ENCODE assay signal across 25 cellular contexts in genomic region chr14:79911762-79912161, GRCh38.
"Had no signal": no experiment of that assay in that cellular context is flagged by ENCODE, and none has a peak within 500 bp of the region (broad histone marks: within the 10 kb centered on the region; RNA-seq: fewer than 3 reads in every experiment).

No MANE protein-coding gene starts in this region.

- H3K9me3 ChIP-seq: adrenal gland had no signal

- H3K27ac ChIP-seq: adrenal gland, brain microvascular endothelial cell, WERI-Rb-1 had no signal

- H3K4me3 ChIP-seq: adrenal gland had no signal

- DNase-seq: activated B cell treated with CpG ODN at 0.5 μM for 24 hours; activated CD4-positive, alpha-beta memory T cell treated with anti-CD3 and anti-CD28 coated beads for 36 hours; activated CD4-positive, alpha-beta T cell treated with anti-CD3 and anti-CD28 coated beads for 36 hours; activated CD4-positive, alpha-beta T cell treated with anti-CD3 and anti-CD28 coated beads, Interleukin-2, amount 10 ng/mL, durations not matched to agents 24 days and 14 days; activated CD4-positive, CD25-positive, alpha-beta regulatory T cell treated with anti-CD3 and anti-CD28 coated beads, Interleukin-2, amount 50 U/mL, for 72 hours; activated CD8-positive, alpha-beta memory T cell treated with anti-CD3 and anti-CD28 coated beads, Interleukin-2, amount 10 ng/mL, durations not matched to agents 7 days and 5 days; activated CD8-positive, alpha-beta memory T cell treated with anti-CD3 and anti-CD28 coated beads, Interleukin-2, amount 50 U/mL, for 4 hours; activated CD8-positive, alpha-beta T cell treated with anti-CD3 and anti-CD28 coated beads, Interleukin-2, amount 10 ng/mL, durations not matched to agents 7 days and 5 days; activated effector memory CD4-positive, alpha-beta T cell treated with anti-CD3 and anti-CD28 coated beads, Interleukin-2, amount 50 U/mL, for 16 hours; activated naive CD4-positive, alpha-beta T cell treated with anti-CD3 and anti-CD28 coated beads for 36 hours; activated naive CD8-positive, alpha-beta T cell treated with anti-CD3 and anti-CD28 coated beads for 36 hours; activated naive CD8-positive, alpha-beta T cell treated with anti-CD3 and anti-CD28 coated beads, Interleukin-2, amount 50 U/mL, for 24 hours; activated T-cell treated with anti-CD3 and anti-CD28 coated beads, Interleukin-2, amount 50 U/mL, for 1 hour; activated T-cell treated with anti-CD3 and anti-CD28 coated beads, Interleukin-2, amount 50 U/mL, for 48 hours; adrenal gland; brain microvascular endothelial cell; caudate nucleus; effector CD8-positive, alpha-beta T cell; endodermal cell; foreskin fibroblast; T-helper 1 cell; T-helper 17 cell; T1000; WERI-Rb-1 had no signal

- ATAC-seq: activated CD4-positive, alpha-beta T cell treated with anti-CD3 and anti-CD28 coated beads for 36 hours; activated CD8-positive, alpha-beta memory T cell treated with anti-CD3 and anti-CD28 coated beads, Interleukin-2, amount 10 ng/mL, durations not matched to agents 7 days and 5 days; activated CD8-positive, alpha-beta T cell treated with anti-CD3 and anti-CD28 coated beads, Interleukin-2, amount 10 ng/mL, durations not matched to agents 7 days and 5 days; activated naive CD8-positive, alpha-beta T cell treated with anti-CD3 and anti-CD28 coated beads, Interleukin-2, amount 50 U/mL, for 24 hours; esophagus mucosa; T-helper 17 cell had no signal

- H3K27me3 ChIP-seq: adrenal gland, brain microvascular endothelial cell had no signal

- H3K36me3 ChIP-seq: adrenal gland, brain microvascular endothelial cell, WERI-Rb-1 had no signal

- H3K4me1 ChIP-seq: adrenal gland had no signal
